ENCODE assay signal across 21 cellular contexts in genomic region chr22:46240506-46240905, GRCh38. TPM values are rescaled to one million over a fixed set of nuclear protein-coding genes. Genes with fewer than 3 reads are reported as not detected.
A peak's percentile ranks its signal among the peaks of the same experiment; 100 is the strongest.
DNase-seq lines count a peak whose midpoint lies in the region; ATAC-seq and TF ChIP-seq lines count a peak whose summit lies in the region.
"Had no signal": no experiment of that assay in that cellular context is flagged by ENCODE, and none has a peak within 500 bp of the region (broad histone marks: within the 10 kb centered on the region; RNA-seq: fewer than 3 reads in every experiment).

No MANE protein-coding gene starts in this region.

- no peaks in the 10 kb centered on the region for H3K9me3 Mint-ChIP-seq in T-helper 2 cell treated with Interferon-gamma antibody and Interleukin-4, amounts not matched to agents 5 μg/mL and 100 μg/mL, for 36 hours

- no peak for DNase-seq in T-helper 2 cell treated with Interferon-gamma antibody and Interleukin-4, amounts not matched to agents 5 μg/mL and 100 μg/mL, for 36 hours (ENCODE audit: low spot score)
- DNase-seq in T-helper 2 cell: no peak
- DNase-seq in right atrium auricular region (ENCODE audit: low spot score): no peak
- no peak for DNase-seq in Right ventricle myocardium inferior (ENCODE audit: missing footprints)
- DNase-seq in OCI-LY7 (ENCODE audit: low spot score): no peak
- DNase-seq in substantia nigra (lab: John Stamatoyannopoulos, UW): no peak
- DNase-seq in RWPE1 (ENCODE audit: low spot score): no peak
- DNase-seq in DMS 273 treated with DMSO at 0.1 percent for 48 hours (lab: John Stamatoyannopoulos, UW): no peak
- DNase-seq: C1 segment of cervical spinal cord, COR-L47, DMS53, NCI-H1436, NCI-H2081, NCI-H524, PC-3 had no signal

- intact Hi-C loops in Right ventricle myocardium inferior (cut with DNase I): loop anchor here (5.0 to 10.0 kb wide), 2 partner anchors 43 to 86 kb away; partner anchors contain the start of gene PPARA
- intact Hi-C loops in OCI-LY7 (cut with micrococcal nuclease; ENCODE audit: unreplicated experiment): no loop called here

- H3K27me3 Mint-ChIP-seq in T-helper 2 cell treated with Interferon-gamma antibody and Interleukin-4, amounts not matched to agents 5 μg/mL and 100 μg/mL, for 36 hours (ENCODE audit: low read depth): no peaks in the 10 kb centered on the region

- CTCF ChIA-PET in OCI-LY7 (lab: Charles Lee; ENCODE audit: unreplicated experiment): no interaction called here
- CTCF ChIA-PET in RWPE1 (lab: Yijun Ruan, JAX): no interaction called here

- no TSS peak for BruUV-seq in OCI-LY7 (replicated peaks; lab: Mats Ljungman, UMichigan)

- H3K4me1 ChIP-seq in right atrium auricular region (peaks cover 0 to 41% of the 10 kb centered on the region in 2 donors), OCI-LY7 (ENCODE audit: insufficient read depth, low read length, poor library complexity, severe bottlenecking) (peaks cover 27% of the 10 kb centered on the region)
- H3K4me1 ChIP-seq: HAP-1 had no signal

- TF ChIP-seq CTCF in right atrium auricular region (IDR thresholded peaks at IDR 0.05): no peak
- TF ChIP-seq CTCF in OCI-LY7 (conservative IDR thresholded peaks at IDR 0.05; ENCODE audit: low read length): no peak
- TF ChIP-seq CTCF in RWPE1 (conservative IDR thresholded peaks at IDR 0.05; ENCODE audit: low read depth): no peak

- H3K36me3 ChIP-seq in right atrium auricular region: peaks cover 18% of the 10 kb centered on the region
- no peaks in the 10 kb centered on the region for H3K36me3 ChIP-seq in OCI-LY7 (ENCODE audit: insufficient read depth, low read length)

- H3K27ac ChIP-seq in right atrium auricular region (peak overlapping the region; percentile 70 to 76), OCI-LY7 (ENCODE audit: low read depth, low read length, poor library complexity, severe bottlenecking) (peak overlapping the region; percentile 65), substantia nigra (ENCODE audit: low read depth, low read length, poor library complexity, severe bottlenecking) (peak overlapping the region; percentile 19), RWPE1 (no peak overlapping the region)
- H3K27ac ChIP-seq: 22Rv1 had no signal

- no peaks in the 10 kb centered on the region for H3K79me2 ChIP-seq in OCI-LY7 (ENCODE audit: insufficient read depth, low read depth, low read length)

- no peak for ATAC-seq in Right ventricle myocardium inferior
- ATAC-seq: GM12878, HepG2, PC-3 had no signal

- POLR2A ChIA-PET in OCI-LY7 (lab: Charles Lee): interaction anchor here (0.5 to 0.6 kb wide), 2 partner anchors 44 to 198 kb away, joined by 3 read pairs; no protein-coding TSS in a partner anchor
- POLR2A ChIA-PET in RWPE1 (lab: Yijun Ruan, JAX; ENCODE audit: low non-redundant PET): no interaction called here

- H3K4me1 Mint-ChIP-seq in T-helper 2 cell treated with Interferon-gamma antibody and Interleukin-4, amounts not matched to agents 5 μg/mL and 100 μg/mL, for 36 hours (ENCODE audit: low read depth): peaks cover 14% of the 10 kb centered on the region

- no peaks in the 10 kb centered on the region for H3K9me2 ChIP-seq in OCI-LY7 (ENCODE audit: insufficient read depth, low read length)

- H3K9me3 ChIP-seq in right atrium auricular region (no peaks in the 10 kb centered on the region), OCI-LY7 (ENCODE audit: low read length) (peaks cover 14% of the 10 kb centered on the region; the same call in 1 of the 2 replicates)
- H3K9me3 ChIP-seq: HAP-1 had no signal

- no peaks in the 10 kb centered on the region for H4K20me1 ChIP-seq in OCI-LY7 (ENCODE audit: insufficient read depth, low read length)

- no peaks in the 10 kb centered on the region for H3K27me3 ChIP-seq in right atrium auricular region

- no peak overlapping the region for H3K27ac Mint-ChIP-seq in T-helper 2 cell treated with Interferon-gamma antibody and Interleukin-4, amounts not matched to agents 5 μg/mL and 100 μg/mL, for 36 hours

- H3K4me3 ChIP-seq in right atrium auricular region: no peak overlapping the region
- peak overlapping the region; percentile 17 for H3K4me3 ChIP-seq in OCI-LY7 (ENCODE audit: low read depth, low read length, poor library complexity, severe bottlenecking)
- H3K4me3 ChIP-seq: GM12878, HAP-1 had no signal

- H2AFZ ChIP-seq in OCI-LY7 (ENCODE audit: low read length): peak overlapping the region; percentile 27; the same call in 1 of the 2 replicates

- H3K4me2 ChIP-seq in OCI-LY7 (ENCODE audit: low read length): peak overlapping the region; percentile 43

- H3K4me3 Mint-ChIP-seq in T-helper 2 cell treated with Interferon-gamma antibody and Interleukin-4, amounts not matched to agents 5 μg/mL and 100 μg/mL, for 36 hours: peak overlapping the region; percentile 14

- peaks cover 5% of the 10 kb centered on the region for H3K36me3 Mint-ChIP-seq in T-helper 2 cell treated with Interferon-gamma antibody and Interleukin-4, amounts not matched to agents 5 μg/mL and 100 μg/mL, for 36 hours (ENCODE audit: low read depth)

RNA-seq across cellular contexts. Expression of gene CDPF1, which starts 9.6 kb away (rescaled TPM):
- total RNA-seq in right atrium auricular region (10 to 100 TPM in 1 of 2 donors, 1 to 10 TPM in 1; 9.7 to 11.9 TPM), Right ventricle myocardium inferior (6.2 TPM), OCI-LY7 (2022) (15.4 and 19.4 TPM in 2 replicates)
- total RNA-seq in OCI-LY7 (2014; rRNA removed; shearing (Covaris generic)): 17.4 and 22.7 TPM in 2 replicates

RNA-seq across cellular contexts. Expression of gene PKDREJ, which starts 22.6 kb away (rescaled TPM):
- total RNA-seq in right atrium auricular region: under 1 TPM; 0.04 to 0.07 TPM
- 0.08 TPM for total RNA-seq in Right ventricle myocardium inferior
- not detected in 2 replicates for total RNA-seq in OCI-LY7 (2014; rRNA removed; shearing (Covaris generic))
- total RNA-seq in OCI-LY7 (2022): not detected in 2 replicates
- total RNA-seq: G401, GM12878, HepG2, LHCN-M2, PC-3 had no signal

RNA-seq across cellular contexts. Expression of gene TTC38, which starts 27.3 kb away (rescaled TPM):
- total RNA-seq in right atrium auricular region (10 to 100 TPM; 22.6 to 41.7 TPM), Right ventricle myocardium inferior (23.8 TPM), OCI-LY7 (2022) (2.4 and 2.7 TPM in 2 replicates)
- 0.21 and 0.44 TPM in 2 replicates for total RNA-seq in OCI-LY7 (2014; rRNA removed; shearing (Covaris generic))

RNA-seq across cellular contexts. Expression of gene GTSE1, which starts 56.2 kb away (rescaled TPM):
- under 1 TPM; 0.16 to 0.63 TPM for total RNA-seq in right atrium auricular region
- total RNA-seq in Right ventricle myocardium inferior: 0.92 TPM
- total RNA-seq in OCI-LY7 (2014; rRNA removed; shearing (Covaris generic)): 54.7 and 56.0 TPM in 2 replicates
- 109 and 114 TPM in 2 replicates for total RNA-seq in OCI-LY7 (2022)
